In the genomic region with DNA sequence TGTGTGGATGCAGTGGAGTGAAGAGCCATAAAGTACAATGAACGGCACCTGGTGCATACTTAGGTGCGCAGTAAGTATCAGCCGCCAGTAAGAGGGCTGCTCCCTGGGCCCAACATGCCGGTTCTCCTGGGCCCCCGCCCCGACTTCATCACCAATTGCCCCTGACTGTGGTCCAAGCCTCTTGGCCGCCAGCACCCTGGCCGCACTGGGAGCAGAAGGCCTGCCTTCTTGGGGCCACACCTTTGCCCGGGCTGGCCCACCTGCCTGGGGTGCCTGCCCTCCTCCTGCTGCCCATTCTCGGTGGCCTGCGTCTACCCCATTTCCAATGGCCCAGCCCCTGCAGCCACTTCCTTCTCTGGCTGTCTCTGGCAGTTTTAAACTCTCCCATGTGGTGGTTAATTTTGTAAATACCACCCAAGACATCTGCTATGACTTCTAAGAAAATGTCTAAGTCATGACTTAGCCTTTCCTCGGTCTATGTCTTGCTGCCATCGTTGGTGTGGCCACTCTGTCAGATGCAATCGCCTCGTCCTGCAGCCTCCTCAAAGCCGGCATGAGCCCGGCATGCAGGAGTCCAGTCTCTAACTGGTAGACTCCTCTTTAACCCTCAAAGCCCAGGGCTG, we compare ENCODE assay signal across 1 cellular context.
TF ChIP-seq lines count a peak whose summit lies in the region.

No MANE protein-coding gene starts in this region.

TF ChIP-seq in endothelial cell of umbilical vein, 7 proteins besides CTCF, POLR2A, EP300 and RAD21:
- no peak for TF ChIP-seq POLR2AphosphoS5 (IDR thresholded peaks at IDR 0.05; ENCODE audit: insufficient read depth, low read depth, low read length)
- TF ChIP-seq GATA2 (IDR thresholded peaks at IDR 0.05; ENCODE audit: insufficient read depth, insufficient read length, low read depth, low read length): no peak
- TF ChIP-seq JUN (IDR thresholded peaks at IDR 0.05; ENCODE audit: borderline replicate concordance, insufficient read depth, insufficient read length, low read depth): no peak
- TF ChIP-seq EZH2 (IDR thresholded peaks at IDR 0.05; ENCODE audit: borderline replicate concordance, low read depth, low read length, severe bottlenecking): no peak
- TF ChIP-seq FOS (IDR thresholded peaks at IDR 0.05; ENCODE audit: borderline replicate concordance, insufficient read depth, low read length): no peak
- no peak for TF ChIP-seq MYC (IDR thresholded peaks at IDR 0.05; ENCODE audit: low read depth, low read length)
- no peak for TF ChIP-seq MAX (IDR thresholded peaks at IDR 0.05; ENCODE audit: insufficient read depth, insufficient read length)
